8 cellular contexts compared by ENCODE assay signal in genomic region chr1:52056110-52056936, GRCh38. TPM values are rescaled to one million over a fixed set of nuclear protein-coding genes. Genes with fewer than 3 reads are reported as not detected.
DNase-seq lines count a peak whose midpoint lies in the region; ATAC-seq and TF ChIP-seq lines count a peak whose summit lies in the region.

BTF3L4 (plus strand) TSS chr1:52056295; CDS start chr1:52059848, 3,553 bp downstream.

- no peak for TF ChIP-seq CTCF in endothelial cell (IDR thresholded peaks at IDR 0.05; ENCODE audit: unreplicated experiment)

- H3K27ac Mint-ChIP-seq in IgD-negative memory B cell (peak within 1 kb of the TSS; percentile 86 to 98 (median 97)), endothelial cell (ENCODE audit: unreplicated experiment) (peak within 1 kb of the TSS; percentile 97)

- peak; percentile 98 for DNase-seq in DMS 273 (lab: John Stamatoyannopoulos, UW; ENCODE audit: unreplicated experiment)
- peak; percentile 97 for DNase-seq in OCI-M1 (lab: John Stamatoyannopoulos, UW)
- peak; percentile 82 for DNase-seq in activated T-cell treated with anti-CD3 and anti-CD28 coated beads for 1 hour (ENCODE audit: low read depth)
- DNase-seq in endothelial cell (ENCODE audit: low spot score), result peak; percentile 90
- peak; percentile 96 for DNase-seq in midbrain (lab: John Stamatoyannopoulos, UW)
- peak; percentile 81 to 83 for DNase-seq in stimulated activated CD8-positive, alpha-beta memory T cell treated with anti-CD3 and anti-CD28 coated beads, Interleukin-2, amount 100 ng/mL, for 1 hour (ENCODE audit: low read depth in 2 of 2)

- H3K36me3 Mint-ChIP-seq in IgD-negative memory B cell (no peaks in the 10 kb centered on the region), endothelial cell (ENCODE audit: low read depth, unreplicated experiment) (peaks cover 21% of the 10 kb centered on the region)

- no peaks in the 10 kb centered on the region for H3K9me3 Mint-ChIP-seq in IgD-negative memory B cell
- H3K9me3 Mint-ChIP-seq in endothelial cell (ENCODE audit: unreplicated experiment), result no peaks in the 10 kb centered on the region

- H3K27me3 Mint-ChIP-seq in IgD-negative memory B cell, result no peaks in the 10 kb centered on the region
- H3K27me3 Mint-ChIP-seq in endothelial cell (ENCODE audit: unreplicated experiment), result peaks cover 14% of the 10 kb centered on the region

- peak; percentile 87 for ATAC-seq in GM21528 (IDR thresholded peaks at IDR 0.05; ENCODE audit: low FRiP score, unreplicated experiment)

- H3K4me3 Mint-ChIP-seq in IgD-negative memory B cell (peak within 1 kb of the TSS; percentile 92 to 99 (median 98)), endothelial cell (ENCODE audit: unreplicated experiment) (peak within 1 kb of the TSS; percentile 100)

- peaks cover 34 to 43% (median 39%) of the 10 kb centered on the region in 3 donors for H3K4me1 Mint-ChIP-seq in IgD-negative memory B cell
- H3K4me1 Mint-ChIP-seq in endothelial cell (ENCODE audit: unreplicated experiment), result peaks cover 33% of the 10 kb centered on the region

RNA-seq across cellular contexts. Expression of gene BTF3L4, which starts in this region (rescaled TPM):
- 60.1 TPM for polyA plus RNA-seq in IgD-negative memory B cell
- 42.0 TPM for total RNA-seq in endothelial cell (ENCODE audit: unreplicated experiment)

Comparison
In these comparisons a context has a peak if more than half of its experiments do, and no peak if none do; other contexts are left out.
1. Peak in every context shown above with its lines: DNase-seq and ATAC-seq.